23 cellular contexts compared by ENCODE assay signal in genomic region chr9:105281926-105282325, GRCh38. TPM values are rescaled to one million over a fixed set of nuclear protein-coding genes. Genes with fewer than 3 reads are reported as not detected.
A peak's percentile ranks its signal among the peaks of the same experiment; 100 is the strongest.
DNase-seq lines count a peak whose midpoint lies in the region; ATAC-seq and TF ChIP-seq lines count a peak whose summit lies in the region.
"Had no signal": no experiment of that assay in that cellular context is flagged by ENCODE, and none has a peak within 500 bp of the region (broad histone marks: within the 10 kb centered on the region; RNA-seq: fewer than 3 reads in every experiment).

No MANE protein-coding gene starts in this region.

- intact Hi-C loops in PC-3 (cut with micrococcal nuclease): no loop called here
- intact Hi-C loops in dorsolateral prefrontal cortex (cut with DNase I): no loop called here

- H3K79me1 ChIP-seq in mesenchymal stem cell (replicated peaks; ENCODE audit: low read length, poor library complexity, severe bottlenecking): peaks cover 15% of the 10 kb centered on the region

- H3K4me3 ChIP-seq in PC-3 (ENCODE audit: low read length) (no peak overlapping the region), dorsolateral prefrontal cortex (no peak overlapping the region), mesenchymal stem cell (ENCODE audit: insufficient read depth in 1 of 2, low read depth in 1 of 2, low read length in 2 of 2) (no peak overlapping the region)
- H3K4me3 ChIP-seq: adrenal gland, SK-N-MC, transverse colon had no signal

- no peaks in the 10 kb centered on the region for H3K36me3 ChIP-seq in PC-3 (ENCODE audit: low read depth, low read length)
- no peaks in the 10 kb centered on the region for H3K36me3 ChIP-seq in mesenchymal stem cell (ENCODE audit: control insufficient read depth in 1 of 2, insufficient read depth in 2 of 2, low read depth in 1 of 2, low read length in 2 of 2)
- H3K36me3 ChIP-seq: adrenal gland, transverse colon had no signal

- no peak overlapping the region for H2AK5ac ChIP-seq in mesenchymal stem cell (ENCODE audit: low read length, severe bottlenecking)

- no peak overlapping the region for H2BK12ac ChIP-seq in mesenchymal stem cell (ENCODE audit: low read length in 2 of 2)

- POLR2A ChIA-PET in PC-3 (lab: Charles Lee; ENCODE audit: unreplicated experiment): interaction anchor here (0.6 kb wide), 1 partner anchor 18 kb away, joined by 9 read pairs; no protein-coding TSS in a partner anchor

- H2BK120ac ChIP-seq in mesenchymal stem cell (ENCODE audit: low read depth, low read length): no peak overlapping the region

- no peaks in the 10 kb centered on the region for H3F3A ChIP-seq in PC-3 (ENCODE audit: low read length, unreplicated experiment)

- no peaks in the 10 kb centered on the region for H3K9me2 ChIP-seq in PC-3 (replicated peaks; ENCODE audit: low read length)

- H3K79me2 ChIP-seq in PC-3 (ENCODE audit: low read length): peaks cover 7% of the 10 kb centered on the region; the same call in 1 of the 2 replicates

- DNase-seq in A172 (ENCODE audit: low spot score) (peak; percentile 23), PC-3 (peak; percentile 45), dorsolateral prefrontal cortex (no peak), mesenchymal stem cell (peak; percentile 55), ecto neural progenitor cell (ENCODE audit: low spot score) (no peak), GM03348 (ENCODE audit: low spot score) (no peak), nucleus accumbens (lab: John Stamatoyannopoulos, UW) (no peak)
- DNase-seq: activated CD4-positive, alpha-beta T cell treated with anti-CD3 and anti-CD28 coated beads for 36 hours; activated naive CD4-positive, alpha-beta T cell; activated T-cell treated with anti-CD3 and anti-CD28 coated beads, Interleukin-2, amount 50 U/mL, for 48 hours; adrenal gland; dermis blood vessel endothelial cell; DMS153; GOT3; NCI-H187; NCI-H526 treated with DMSO at 0.1 percent for 48 hours; right cardiac atrium; stimulated activated naive CD8-positive, alpha-beta T cell treated with anti-CD3 and anti-CD28 coated beads, Interleukin-15, amount 100 ng/mL, for 72 hours; T-helper 17 cell; transverse colon had no signal

- no TSS peak for BruUV-seq in PC-3 (replicated peaks; lab: Mats Ljungman, UMichigan)

- H3K14ac ChIP-seq in mesenchymal stem cell (ENCODE audit: low read length in 2 of 2): no peak overlapping the region

- no peak overlapping the region for H4K8ac ChIP-seq in mesenchymal stem cell (ENCODE audit: low read length)

- no peak overlapping the region for H2BK5ac ChIP-seq in mesenchymal stem cell (ENCODE audit: low read depth, low read length, poor library complexity, severe bottlenecking)

- ATAC-seq in PC-3 (peak; percentile 87), GM18519 (IDR thresholded peaks at IDR 0.05; ENCODE audit: low FRiP score, unreplicated experiment) (no peak)
- ATAC-seq: activated CD4-positive, alpha-beta T cell treated with anti-CD3 and anti-CD28 coated beads for 36 hours; right cardiac atrium; stimulated activated naive CD8-positive, alpha-beta T cell treated with anti-CD3 and anti-CD28 coated beads, Interleukin-15, amount 100 ng/mL, for 72 hours; T-helper 17 cell had no signal

- H2BK15ac ChIP-seq in mesenchymal stem cell (ENCODE audit: low read depth, poor library complexity, severe bottlenecking): no peak overlapping the region

- H3K27ac ChIP-seq in PC-3 (ENCODE audit: low read length) (no peak overlapping the region), dorsolateral prefrontal cortex (peak overlapping the region in 47 of 59 donors; percentile 3 to 99 (median 87)), mesenchymal stem cell (ENCODE audit: low read length, poor library complexity, severe bottlenecking) (no peak overlapping the region)
- H3K27ac ChIP-seq: adrenal gland, KMS-11, SK-N-MC had no signal

- no peak overlapping the region for H2AFZ ChIP-seq in PC-3 (ENCODE audit: low read length)
- no peak overlapping the region for H2AFZ ChIP-seq in mesenchymal stem cell (ENCODE audit: low read depth, low read length)

- CTCF ChIA-PET in PC-3 (lab: Charles Lee): no interaction called here

- H3K4ac ChIP-seq in mesenchymal stem cell (ENCODE audit: low read depth in 1 of 2, low read length in 2 of 2): no peak overlapping the region

- TF ChIP-seq CTCF in PC-3 (conservative IDR thresholded peaks at IDR 0.05; ENCODE audit: low read depth, low read length) (no peak), dorsolateral prefrontal cortex (IDR thresholded peaks at IDR 0.05 in 54 of 56, conservative IDR thresholded peaks at IDR 0.05 in 2 of 56; ENCODE audit: low read depth in 1 of 56, partially characterized antibody in 56 of 56) (no peak)

- H3K27me3 ChIP-seq in PC-3 (ENCODE audit: low read length): no peaks in the 10 kb centered on the region
- H3K27me3 ChIP-seq in dorsolateral prefrontal cortex: no peaks in the 10 kb centered on the region
- no peaks in the 10 kb centered on the region for H3K27me3 ChIP-seq in mesenchymal stem cell (ENCODE audit: control insufficient read depth in 1 of 2, insufficient read depth in 1 of 2, low read length in 2 of 2)
- H3K27me3 ChIP-seq: adrenal gland, transverse colon had no signal

- no peak overlapping the region; the same call in 1 of the 2 replicates for H3K4me2 ChIP-seq in PC-3 (ENCODE audit: low read length)
- no peak overlapping the region for H3K4me2 ChIP-seq in mesenchymal stem cell (ENCODE audit: low read length, poor library complexity, severe bottlenecking)
- H3K4me2 ChIP-seq: KMS-11 had no signal

- H3K9me3 ChIP-seq in PC-3 (ENCODE audit: low read length): no peaks in the 10 kb centered on the region
- no peaks in the 10 kb centered on the region for H3K9me3 ChIP-seq in mesenchymal stem cell (ENCODE audit: control insufficient read depth, low read length)
- H3K9me3 ChIP-seq: adrenal gland, transverse colon had no signal

- no peak overlapping the region for H3K9ac ChIP-seq in PC-3 (ENCODE audit: low read length)
- no peak overlapping the region for H3K9ac ChIP-seq in mesenchymal stem cell (ENCODE audit: low read length)
- H3K9ac ChIP-seq: KMS-11 had no signal

- H3K4me1 ChIP-seq in PC-3 (ENCODE audit: insufficient read depth, low read length) (peaks cover 20% of the 10 kb centered on the region), mesenchymal stem cell (ENCODE audit: control insufficient read depth, insufficient read depth, low read depth, low read length) (peaks cover 2% of the 10 kb centered on the region)

- H3K18ac ChIP-seq in mesenchymal stem cell (ENCODE audit: low read depth in 1 of 2, low read length in 2 of 2): no peak overlapping the region

- no peak overlapping the region for H3K23ac ChIP-seq in mesenchymal stem cell (ENCODE audit: low read length in 2 of 2)

- H4K91ac ChIP-seq in mesenchymal stem cell (ENCODE audit: low read length): no peak overlapping the region

- no peaks in the 10 kb centered on the region for H4K20me1 ChIP-seq in PC-3 (ENCODE audit: low read length)

- WGBS in mesenchymal stem cell: 50% methylated on average over 1 of the region's 1 CpG

RNA-seq across cellular contexts. Expression of gene SLC44A1, which starts 37.5 kb away (rescaled TPM):
- 44.0 and 47.0 TPM in 2 replicates for total RNA-seq in A172 (2014; rRNA removed; shearing (Covaris generic))
- total RNA-seq in PC-3 (2014; rRNA removed): 15.3 and 16.1 TPM in 2 replicates
- total RNA-seq in dorsolateral prefrontal cortex: 100 to 1,000 TPM in 103 of 120 experiments, 10 to 100 TPM in 17; 60.7 to 602 (median 176) TPM
- polyA plus RNA-seq in mesenchymal stem cell (2013, experiment 1 of 2): 22.8 TPM
- 22.9 TPM for polyA plus RNA-seq in mesenchymal stem cell (2013, experiment 2 of 2)

Comparison
In these comparisons a context has a peak if more than half of its experiments do, and no peak if none do; other contexts are left out.
1. DNase-seq: peak in A172 (single experiment), PC-3 (single experiment) and mesenchymal stem cell (single experiment); none in dorsolateral prefrontal cortex (0 of 10), ecto neural progenitor cell (single experiment), GM03348 (single experiment) and nucleus accumbens (0 of 56).
2. H3K27ac ChIP-seq: peak in dorsolateral prefrontal cortex (47 of 59); none in PC-3 (single experiment) and mesenchymal stem cell (single experiment).